ENCODE assay signal across 24 cellular contexts in the genomic region with DNA sequence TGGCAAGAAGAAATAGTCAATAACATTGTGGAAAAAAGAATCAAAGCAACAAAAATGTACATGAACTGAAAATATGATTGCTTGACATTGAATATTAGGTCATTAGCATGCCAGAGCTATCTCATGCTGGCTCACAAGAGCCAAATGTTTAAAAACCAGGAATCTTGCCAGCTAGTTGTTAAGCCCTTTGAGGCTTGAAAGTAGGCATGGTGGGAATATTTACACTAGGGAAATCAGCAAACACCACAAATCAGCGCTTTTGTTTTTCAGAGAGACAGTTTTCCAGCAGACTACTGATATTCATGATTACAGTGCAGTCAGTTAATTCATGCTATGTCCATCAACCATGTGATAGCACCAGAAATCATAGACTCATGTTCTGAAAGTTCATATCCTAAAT.
"Had no signal": no experiment of that assay in that cellular context is flagged by ENCODE, and none has a peak within 500 bp of the region (broad histone marks: within the 10 kb centered on the region; RNA-seq: fewer than 3 reads in every experiment).

No MANE protein-coding gene starts in this region.

- H3K27ac Mint-ChIP-seq: dendritic cell treated with granulocyte-macrophage colony-stimulating factor and Interleukin-4, amounts not matched to agents 40 ng/mL and 50 ng/mL, for 4 days; effector memory CD8-positive, alpha-beta T cell; memory B cell; mesothelial cell of epicardium; nephron had no signal

- ATAC-seq: effector memory CD8-positive, alpha-beta T cell; gastroesophageal sphincter; left lung; lower lobe of right lung had no signal

- H3K36me3 Mint-ChIP-seq: memory B cell, mesothelial cell of epicardium had no signal

- H3K4me3 ChIP-seq: esophagus squamous epithelium, gastroesophageal sphincter, left lung, lower lobe of right lung, prostate gland, sigmoid colon, skin epidermis, stomach, thoracic aorta, transverse colon had no signal

- DNase-seq: effector memory CD8-positive, alpha-beta T cell; esophagus squamous epithelium; foreskin fibroblast; glutamatergic neuron; islet precursor cell; left lung; lower lobe of right lung; occipital lobe; sigmoid colon; stimulated activated CD4-positive, alpha-beta T cell treated with anti-CD3 and anti-CD28 coated beads, Interleukin-12 subunit alpha, Interleukin-12 subunit beta, amount 100 ng/mL, for 4 hours; stimulated activated naive CD4-positive, alpha-beta T cell; stomach; substantia nigra; transverse colon had no signal

- H3K9me3 Mint-ChIP-seq: dendritic cell treated with granulocyte-macrophage colony-stimulating factor and Interleukin-4, amounts not matched to agents 40 ng/mL and 50 ng/mL, for 4 days; mesothelial cell of epicardium; nephron had no signal

- H3K9ac ChIP-seq: parathyroid adenoma had no signal

- H3K4me3 Mint-ChIP-seq: dendritic cell treated with granulocyte-macrophage colony-stimulating factor and Interleukin-4, amounts not matched to agents 40 ng/mL and 50 ng/mL, for 4 days; effector memory CD8-positive, alpha-beta T cell; memory B cell; mesothelial cell of epicardium; nephron had no signal

- H3K36me3 ChIP-seq: esophagus squamous epithelium, gastroesophageal sphincter, left lung, lower lobe of right lung, prostate gland, sigmoid colon, stomach, thoracic aorta, transverse colon had no signal

- H3K9me3 ChIP-seq: esophagus squamous epithelium, gastroesophageal sphincter, left lung, lower lobe of right lung, prostate gland, sigmoid colon, stomach, thoracic aorta, transverse colon had no signal

- H3K27me3 ChIP-seq: esophagus squamous epithelium, gastroesophageal sphincter, left lung, sigmoid colon, stomach, transverse colon had no signal

- FAIRE-seq: colon had no signal

- H3K4me1 ChIP-seq: esophagus squamous epithelium, gastroesophageal sphincter, left lung, lower lobe of right lung, parathyroid adenoma, prostate gland, sigmoid colon, stomach, transverse colon had no signal

- H3K27me3 Mint-ChIP-seq: dendritic cell treated with granulocyte-macrophage colony-stimulating factor and Interleukin-4, amounts not matched to agents 40 ng/mL and 50 ng/mL, for 4 days; effector memory CD8-positive, alpha-beta T cell; memory B cell had no signal

- H3K27ac ChIP-seq: esophagus squamous epithelium, gastroesophageal sphincter, left lung, lower lobe of right lung, parathyroid adenoma, prostate gland, sigmoid colon, skin epidermis, stomach, thoracic aorta, transverse colon had no signal
